8 cellular contexts compared by ENCODE assay signal in the genomic region with DNA sequence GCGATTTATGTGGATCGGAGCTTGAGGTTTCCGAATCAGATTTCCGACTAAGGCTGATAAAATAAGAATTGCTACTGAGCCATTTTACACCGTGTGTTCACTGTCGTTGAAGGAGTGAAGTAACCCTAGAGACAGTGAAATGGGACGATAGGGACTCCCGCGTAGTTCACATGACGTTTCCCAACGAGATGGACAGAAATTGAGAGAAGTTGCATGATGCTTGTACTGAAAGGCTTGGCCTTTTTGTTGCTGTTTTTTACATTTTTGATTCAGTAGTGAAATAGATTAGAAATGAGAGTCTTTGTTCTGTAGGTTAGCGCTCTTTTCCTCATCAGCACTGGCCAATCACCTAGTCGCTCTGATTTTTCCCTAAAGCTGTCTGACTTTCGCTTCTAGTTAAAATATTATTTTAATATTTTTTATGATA. TPM values are rescaled to one million over a fixed set of nuclear protein-coding genes. Genes with fewer than 3 reads are reported as not detected.
DNase-seq lines count a peak whose midpoint lies in the region; ATAC-seq and TF ChIP-seq lines count a peak whose summit lies in the region.

No MANE protein-coding gene starts in this region.

- DNase-seq in GM20000 (ENCODE audit: low spot score) = peak; percentile 18
- DNase-seq in SJSA1 (ENCODE audit: low read depth in 1 of 2, low spot score in 2 of 2) = no peak
- no peak for DNase-seq in fibroblast of lung (ENCODE audit: low read depth in 2 of 2)
- no peak for DNase-seq in NCI-H1092 treated with DMSO at 0.1 percent for 48 hours (lab: John Stamatoyannopoulos, UW)

- peaks cover 7% of the 10 kb centered on the region for H4K20me1 ChIP-seq in fibroblast of lung (ENCODE audit: control insufficient read depth, extremely low read depth, insufficient read depth, low read length)

- peaks cover 61% of the 10 kb centered on the region for H3K79me2 ChIP-seq in fibroblast of lung (ENCODE audit: control insufficient read depth, insufficient read depth, low read length)

- H3K27me3 ChIP-seq in SJSA1 (replicated peaks) (no peaks in the 10 kb centered on the region), fibroblast of lung (ENCODE audit: control insufficient read depth, insufficient read depth, low read length) (no peaks in the 10 kb centered on the region), rectal smooth muscle tissue (ENCODE audit: control insufficient read depth, insufficient read depth, low read length) (no peaks in the 10 kb centered on the region)

- H3K4me2 ChIP-seq in fibroblast of lung (ENCODE audit: extremely low read depth, insufficient read depth, low read length) = peak overlapping the region; percentile 87

- no peak for TF ChIP-seq CTCF in GM20000 (IDR thresholded peaks at IDR 0.05; ENCODE audit: extremely low read depth, missing control alignments)
- no peak for TF ChIP-seq CTCF in fibroblast of lung (conservative IDR thresholded peaks at IDR 0.05 in 1 of 2, IDR thresholded peaks at IDR 0.05 in 1 of 2; ENCODE audit: low read depth in 1 of 2, low read length in 2 of 2)

- H3K27ac ChIP-seq in SJSA1 (peak overlapping the region; percentile 95), fibroblast of lung (ENCODE audit: insufficient read depth, low read length) (peak overlapping the region; percentile 98), rectal smooth muscle tissue (ENCODE audit: low read depth, low read length) (peak overlapping the region; percentile 99)

- H2AFZ ChIP-seq in fibroblast of lung (ENCODE audit: low read length) = no peak overlapping the region

- peaks cover 53% of the 10 kb centered on the region for H3K36me3 ChIP-seq in SJSA1
- H3K36me3 ChIP-seq in fibroblast of lung (ENCODE audit: control insufficient read depth, insufficient read depth, low read length) = no peaks in the 10 kb centered on the region
- H3K36me3 ChIP-seq in rectal smooth muscle tissue (ENCODE audit: control insufficient read depth, insufficient read depth, low read length) = no peaks in the 10 kb centered on the region

- ATAC-seq in HG03457 (IDR thresholded peaks at IDR 0.05; ENCODE audit: unreplicated experiment) (no peak), HG03439 (IDR thresholded peaks at IDR 0.05; ENCODE audit: unreplicated experiment) (no peak), HG02970 (IDR thresholded peaks at IDR 0.05; ENCODE audit: low FRiP score, unreplicated experiment) (no peak)

- H3K9ac ChIP-seq in fibroblast of lung (ENCODE audit: insufficient read depth, low read length) (peak overlapping the region; percentile 99), rectal smooth muscle tissue (ENCODE audit: low read length) (peak overlapping the region; percentile 89)

- H3K4me1 ChIP-seq in SJSA1 (replicated peaks) = peaks cover 19% of the 10 kb centered on the region
- H3K4me1 ChIP-seq in fibroblast of lung (ENCODE audit: control insufficient read depth, extremely low read depth, insufficient read depth, low read length) = peaks cover 6% of the 10 kb centered on the region
- peaks cover 10% of the 10 kb centered on the region for H3K4me1 ChIP-seq in rectal smooth muscle tissue (ENCODE audit: control insufficient read depth, insufficient read depth, low read length)

- peaks cover 3% of the 10 kb centered on the region; the same call in 1 of the 2 replicates for H3K9me3 ChIP-seq in SJSA1 (replicated peaks)
- no peaks in the 10 kb centered on the region for H3K9me3 ChIP-seq in fibroblast of lung (ENCODE audit: control insufficient read depth, insufficient read depth, low read depth, low read length)

- peak overlapping the region; percentile 96 for H3K4me3 ChIP-seq in SJSA1
- H3K4me3 ChIP-seq in fibroblast of lung (replicated peaks in 1 of 4; ENCODE audit: control extremely low read depth in 1 of 4, insufficient read depth in 1 of 4, low read depth in 3 of 4, low read length in 4 of 4) = peak overlapping the region; percentile 92 to 100 (median 100)
- peak overlapping the region; percentile 97 for H3K4me3 ChIP-seq in rectal smooth muscle tissue (ENCODE audit: low read length)

RNA-seq across cellular contexts. Expression of a gene that starts 1.3 kb away (rescaled TPM):
- 61.1 and 74.6 TPM in 2 replicates for total RNA-seq in SJSA1 (2014; rRNA removed; shearing (Covaris generic))
- total RNA-seq in fibroblast of lung = 42.1 and 56.0 TPM in 2 replicates
- polyA plus RNA-seq in fibroblast of lung = 73.0 and 84.8 TPM in 2 replicates
- 121 and 148 TPM in 2 replicates for polyA plus RNA-seq in fibroblast of lung (2012)
- 120 and 145 TPM in 2 replicates for polyA minus RNA-seq in fibroblast of lung (ENCODE audit: low replicate concordance)

RNA-seq across cellular contexts. Expression of a gene that starts 57.8 kb away (rescaled TPM):
- total RNA-seq in SJSA1 (2014; rRNA removed; shearing (Covaris generic)) = 2.9 and 5.8 TPM in 2 replicates
- 4.4 and 7.9 TPM in 2 replicates for total RNA-seq in fibroblast of lung
- 11.1 and 15.0 TPM in 2 replicates for polyA plus RNA-seq in fibroblast of lung
- 18.9 and 20.8 TPM in 2 replicates for polyA plus RNA-seq in fibroblast of lung (2012)
- 37.6 and 58.4 TPM in 2 replicates for polyA minus RNA-seq in fibroblast of lung (ENCODE audit: low replicate concordance)
